Comparison of ENCODE assay signal across 13 cellular contexts in the genomic region with DNA sequence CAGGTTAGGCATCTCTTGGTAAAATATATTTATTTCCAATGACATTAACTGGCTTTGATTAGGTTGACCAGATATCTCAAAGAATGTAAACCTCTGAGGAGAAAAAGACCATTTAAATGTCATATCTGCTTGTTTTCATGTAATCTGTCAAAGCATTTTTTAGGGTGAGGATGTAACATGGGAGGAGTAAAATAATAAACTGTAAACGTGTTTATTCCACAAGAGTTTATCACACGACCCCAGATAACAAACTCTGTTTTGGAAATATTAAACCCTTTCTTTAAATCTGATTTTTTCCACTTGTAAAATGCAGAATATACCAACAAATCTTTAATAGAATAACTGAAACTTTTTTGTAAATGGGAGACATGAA. TPM values are rescaled to one million over a fixed set of nuclear protein-coding genes. Genes with fewer than 3 reads are reported as not detected.
A peak's percentile ranks its signal among the peaks of the same experiment; 100 is the strongest.
DNase-seq lines count a peak whose midpoint lies in the region; ATAC-seq, FAIRE-seq and TF ChIP-seq lines count a peak whose summit lies in the region.
"Had no signal": no experiment of that assay in that cellular context is flagged by ENCODE, and none has a peak within 500 bp of the region (broad histone marks: within the 10 kb centered on the region; RNA-seq: fewer than 3 reads in every experiment).

No MANE protein-coding gene starts in this region.

- WGBS in mammary epithelial cell (ENCODE audit: low coverage, missing lambda C conversion rate): 7% methylated on average over 2 of the region's 2 CpGs
- 39% methylated on average over 2 of the region's 2 CpGs for WGBS in right lobe of liver (ENCODE audit: insufficient coverage, low coverage, low lambda C conversion rate, missing lambda C conversion rate)
- WGBS in spleen, 5 donors: 44 to 69% (median 64%) methylated on average over 2 of the region's 2 CpGs

- BruUV-seq in mammary epithelial cell (replicated peaks; lab: Mats Ljungman, UMichigan): TSS peak; percentile 24

- dilution Hi-C loops in mammary epithelial cell (cut with HindIII; ENCODE audit: low sequenced_read_pairs): no loop called here

- H3K27me3 Mint-ChIP-seq in HFFc6 (ENCODE audit: insufficient read depth): no peaks in the 10 kb centered on the region; the same call in none of the 2 replicates

- in situ Hi-C loops in mammary epithelial cell (cut with MboI; ENCODE audit: low sequenced_read_pairs in 2 of 2): no loop called here

- TF ChIP-seq POLR2A in right lobe of liver (IDR thresholded peaks at IDR 0.05): no peak
- TF ChIP-seq POLR2A in spleen (IDR thresholded peaks at IDR 0.05): no peak

- H3K4me1 ChIP-seq in mammary epithelial cell (ENCODE audit: insufficient read depth, low read length) (peaks cover 60% of the 10 kb centered on the region), right lobe of liver (peaks cover 0 to 68% (median 16%) of the 10 kb centered on the region in 4 donors), spleen (peaks cover 3 to 59% (median 33%) of the 10 kb centered on the region in 6 donors)

- no peak for DNase-seq in HFFc6
- no peak for DNase-seq in mammary epithelial cell
- no peak for DNase-seq in right lobe of liver
- DNase-seq in spleen: no peak
- DNase-seq in GM19239 (ENCODE audit: insufficient read length, low spot score): no peak
- no peak for DNase-seq in SW480 (ENCODE audit: low spot score)
- DNase-seq: activated T-cell treated with anti-CD3 and anti-CD28 coated beads, Interleukin-2, amount 50 U/mL, for 4 hours; anterior cingulate cortex; NCI-H1436 had no signal

- peaks cover 15% of the 10 kb centered on the region for H3K36me3 ChIP-seq in mammary epithelial cell (ENCODE audit: insufficient read depth, low read length)
- no peaks in the 10 kb centered on the region for H3K36me3 ChIP-seq in right lobe of liver
- peaks cover 0 to 30% (median 2%) of the 10 kb centered on the region in 6 donors for H3K36me3 ChIP-seq in spleen

- no peaks in the 10 kb centered on the region; the same call in 1 of the 2 replicates for H3K9me3 Mint-ChIP-seq in HFFc6
- H3K9me3 Mint-ChIP-seq: activated T-cell treated with anti-CD3 and anti-CD28 coated beads, Interleukin-2, amount 50 U/mL, for 4 hours; neural crest cell had no signal

- H3K27me3 ChIP-seq in mammary epithelial cell (ENCODE audit: insufficient read depth, low read length) (no peaks in the 10 kb centered on the region), right lobe of liver (no peaks in the 10 kb centered on the region), spleen (replicated peaks in 1 of 7) (peaks cover 0 to 7% (median 0%) of the 10 kb centered on the region in 7 donors)

- no peak overlapping the region for H2AFZ ChIP-seq in mammary epithelial cell (ENCODE audit: low read depth, low read length)

- FAIRE-seq in GM19239 (lab: Jason Lieb, UNC): no peak
- FAIRE-seq: endometrium had no signal

- H4K20me1 ChIP-seq in mammary epithelial cell (ENCODE audit: insufficient read depth, low read length): no peaks in the 10 kb centered on the region

- peak overlapping the region; percentile 100 for H3K27ac ChIP-seq in mammary epithelial cell (ENCODE audit: insufficient read depth, low read depth, low read length)
- peak overlapping the region; percentile 60 to 67 (median 62) for H3K27ac ChIP-seq in right lobe of liver
- peak overlapping the region in 7 of 8 donors; percentile 68 to 88 (median 78) for H3K27ac ChIP-seq in spleen

- TF ChIP-seq CTCF in HFFc6 (IDR thresholded peaks at IDR 0.05): no peak
- no peak for TF ChIP-seq CTCF in mammary epithelial cell (conservative IDR thresholded peaks at IDR 0.05 in 1 of 2, IDR thresholded peaks at IDR 0.05 in 1 of 2; ENCODE audit: extremely low read depth in 1 of 2, insufficient read depth in 1 of 2, low read depth in 1 of 2, low read length in 2 of 2)
- TF ChIP-seq CTCF in right lobe of liver (IDR thresholded peaks at IDR 0.05): no peak
- no peak for TF ChIP-seq CTCF in spleen (IDR thresholded peaks at IDR 0.05 in 8 of 11, conservative IDR thresholded peaks at IDR 0.05 in 3 of 11)

- ATAC-seq in right lobe of liver (no peak), GM21723 (IDR thresholded peaks at IDR 0.05; ENCODE audit: unreplicated experiment) (no peak), HG03135 (IDR thresholded peaks at IDR 0.05; ENCODE audit: unreplicated experiment) (no peak)
- ATAC-seq: activated T-cell treated with anti-CD3 and anti-CD28 coated beads, Interleukin-2, amount 50 U/mL, for 4 hours had no signal

- H3K36me3 Mint-ChIP-seq in HFFc6 (ENCODE audit: low read depth): peaks cover 42% of the 10 kb centered on the region

- peaks cover 82% of the 10 kb centered on the region for H3K4me1 Mint-ChIP-seq in HFFc6 (ENCODE audit: low read depth)
- H3K4me1 Mint-ChIP-seq: neural crest cell had no signal

- H3K27ac Mint-ChIP-seq in HFFc6: peak overlapping the region; percentile 62; the same call in 1 of the 2 replicates

- intact Hi-C loops in mammary epithelial cell (cut with micrococcal nuclease) (no loop called here), right lobe of liver (cut with DNase I) (no loop called here), spleen (cut with DNase I; ENCODE audit: low total_unique reads) (no loop called here)

- peak overlapping the region; percentile 100 for H3K9ac ChIP-seq in mammary epithelial cell (ENCODE audit: insufficient read depth, low read length)

- CTCF ChIA-PET in mammary epithelial cell (lab: Charles Lee; ENCODE audit: low non-redundant PET): no interaction called here

- H3K4me2 ChIP-seq in mammary epithelial cell (ENCODE audit: insufficient read depth, low read depth, low read length): peak overlapping the region; percentile 69

- H3K4me3 ChIP-seq in mammary epithelial cell (replicated peaks in 1 of 3; ENCODE audit: insufficient read depth in 1 of 3, low read depth in 2 of 3, low read length in 3 of 3) (peak overlapping the region; percentile 93 to 98 (median 94)), right lobe of liver (peak overlapping the region; percentile 26 to 49 (median 33)), spleen (peak overlapping the region in 7 of 8 donors; percentile 25 to 68 (median 41))

- peaks cover 46% of the 10 kb centered on the region for H3K79me2 ChIP-seq in mammary epithelial cell (ENCODE audit: insufficient read depth, low read length)

- peak overlapping the region; percentile 62 for H3K4me3 Mint-ChIP-seq in HFFc6
- H3K4me3 Mint-ChIP-seq: activated T-cell treated with anti-CD3 and anti-CD28 coated beads, Interleukin-2, amount 50 U/mL, for 4 hours; neural crest cell had no signal

- H3K9me3 ChIP-seq in mammary epithelial cell (replicated peaks; ENCODE audit: insufficient read depth, low read length): no peaks in the 10 kb centered on the region
- H3K9me3 ChIP-seq in right lobe of liver: no peaks in the 10 kb centered on the region
- H3K9me3 ChIP-seq in spleen: no peaks in the 10 kb centered on the region

RNA-seq across cellular contexts. Expression of a gene that starts 1.6 kb away (rescaled TPM):
- total RNA-seq in HFFc6 (2021; fragmentation: NEBNext Ultra II Directional; extraction: Animal tissue kit (Norgen Biotek cat#: 25700)): 10 to 100 TPM in 4 of 6 experiments, 1 to 10 TPM in 2; 6.5 to 80.1 (median 74.8) TPM
- 100 to 1,000 TPM; 121 to 246 TPM for total RNA-seq in mammary epithelial cell
- polyA plus RNA-seq in mammary epithelial cell: 285 TPM
- polyA minus RNA-seq in mammary epithelial cell: 178 TPM
- total RNA-seq in right lobe of liver: 10 to 100 TPM in 5 of 6 experiments, 1 to 10 TPM in 1; 7.9 to 63.0 (median 47.5) TPM
- total RNA-seq in spleen: 100 to 1,000 TPM in 6 of 7 donors, 10 to 100 TPM in 1; 65.6 to 260 (median 182) TPM
- polyA plus RNA-seq in spleen: 10 to 100 TPM; 31.0 to 75.3 (median 56.8) TPM
- total RNA-seq: neural crest cell had no signal

RNA-seq across cellular contexts. Expression of a gene that starts 42.4 kb away (rescaled TPM):
- under 1 TPM in 4 of 6 experiments, not detected in 2; 0.05 to 0.19 (median 0.09) TPM for total RNA-seq in HFFc6 (2021; fragmentation: NEBNext Ultra II Directional; extraction: Animal tissue kit (Norgen Biotek cat#: 25700))
- total RNA-seq in mammary epithelial cell: not detected
- not detected for polyA plus RNA-seq in mammary epithelial cell
- polyA minus RNA-seq in mammary epithelial cell: not detected
- total RNA-seq in right lobe of liver: 1 to 10 TPM; 1.8 to 4.6 (median 3.1) TPM
- 10 to 100 TPM; 14.9 to 97.4 (median 59.7) TPM for total RNA-seq in spleen
- 10 to 100 TPM in 1 of 3 donors, 1 to 10 TPM in 2; 6.6 to 23.1 (median 6.9) TPM for polyA plus RNA-seq in spleen
- total RNA-seq: activated T-cell treated with anti-CD3 and anti-CD28 coated beads, Interleukin-2, amount 50 U/mL, for 4 hours; neural crest cell had no signal

Comparison
In these comparisons a context has a peak if more than half of its experiments do, and no peak if none do; other contexts are left out.
1. H3K4me3 ChIP-seq: peak in every context shown above with its lines; median percentile 94 in mammary epithelial cell; 41 in spleen; 33 in right lobe of liver.